30 cellular contexts compared by ENCODE assay signal in genomic region chr1:22555386-22555656, GRCh38. TPM values are rescaled to one million over a fixed set of nuclear protein-coding genes. Genes with fewer than 3 reads are reported as not detected.
"Had no signal": no experiment of that assay in that cellular context is flagged by ENCODE, and none has a peak within 500 bp of the region (broad histone marks: within the 10 kb centered on the region; RNA-seq: fewer than 3 reads in every experiment).

No MANE protein-coding gene starts in this region.

- H3K27me3 ChIP-seq: ascending aorta, Peyer's patch had no signal

- H3K36me3 ChIP-seq: ascending aorta, cardiac muscle cell, Peyer's patch, SJSA1 had no signal

- H3K36me3 Mint-ChIP-seq: activated naive CD4-positive, alpha-beta T cell treated with anti-CD3 and anti-CD28 coated beads, Interleukin-2, amount 50 U/mL, for 24 hours; activated naive CD8-positive, alpha-beta T cell treated with anti-CD3 and anti-CD28 coated beads, Interleukin-2, amount 10 ng/mL, durations not matched to agents 7 days and 5 days had no signal

- H3K4me2 ChIP-seq: SK-N-SH had no signal

- H3K9me3 Mint-ChIP-seq: activated CD4-positive, alpha-beta T cell treated with anti-CD3 and anti-CD28 coated beads, Interleukin-2, amount 10 ng/mL, durations not matched to agents 24 days and 14 days; activated CD8-positive, alpha-beta T cell treated with anti-CD3 and anti-CD28 coated beads for 36 hours; activated naive CD4-positive, alpha-beta T cell treated with anti-CD3 and anti-CD28 coated beads, Interleukin-2, amount 50 U/mL, for 24 hours; activated naive CD8-positive, alpha-beta T cell treated with anti-CD3 and anti-CD28 coated beads, Interleukin-2, amount 10 ng/mL, durations not matched to agents 7 days and 5 days; activated T-cell treated with anti-CD3 and anti-CD28 coated beads, Interleukin-2, amount 50 U/mL, for 72 hours; activated T-helper 17 cell treated with anti-CD3 and anti-CD28 coated beads, Interleukin-2, amount 50 U/mL, for 72 hours; T-helper 1 cell treated with Interleukin-12 subunit alpha and Interleukin-12 subunit beta and Interleukin-4 antibody, amounts not matched to agents 30 μg/mL and 1 μg/mL, for 36 hours; T-helper 2 cell treated with Interferon-gamma antibody and Interleukin-4, amounts not matched to agents 5 μg/mL and 100 μg/mL, for 36 hours had no signal

- H3K27ac ChIP-seq: ascending aorta, cardiac muscle cell, SJSA1 had no signal

- H3K4me3 ChIP-seq: ascending aorta, cardiac muscle cell, SJSA1 had no signal

- ATAC-seq: activated CD8-positive, alpha-beta T cell treated with anti-CD3 and anti-CD28 coated beads for 36 hours; activated T-cell treated with anti-CD3 and anti-CD28 coated beads, Interleukin-2, amount 50 U/mL, for 72 hours; activated T-helper 17 cell treated with anti-CD3 and anti-CD28 coated beads, Interleukin-2, amount 50 U/mL, for 72 hours; PC-3 had no signal

- DNase-seq: activated CD4-positive, alpha-beta T cell treated with anti-CD3 and anti-CD28 coated beads, Interleukin-2, amount 10 ng/mL, durations not matched to agents 24 days and 14 days; activated CD8-positive, alpha-beta T cell treated with anti-CD3 and anti-CD28 coated beads for 36 hours; activated gamma-delta T cell; activated naive CD4-positive, alpha-beta T cell treated with Interleukin-2 at 50 U/mL for 16 hours; activated naive CD8-positive, alpha-beta T cell treated with anti-CD3 and anti-CD28 coated beads, Interleukin-2, amount 10 ng/mL, durations not matched to agents 7 days and 5 days; activated T-cell treated with anti-CD3 and anti-CD28 coated beads, Interleukin-2, amount 50 U/mL, for 1 hour; activated T-cell treated with anti-CD3 and anti-CD28 coated beads, Interleukin-2, amount 50 U/mL, for 72 hours; MM.1S; MV-4-11; NCI-H1092; NCI-H1436 treated with DMSO at 0.1 percent for 48 hours; NCI-H1694 treated with DMSO at 0.1 percent for 48 hours; NCI-H2029; NCI-H510A; NCI-H748 treated with DMSO at 0.1 percent for 48 hours; NK-92 treated with Interleukin-12 subunit alpha and Interleukin-12 subunit beta, amount 100 ng/mL, for 24 hours; PC-3; RPMI8226; SHP77 treated with DMSO at 0.1 percent for 48 hours; SK-N-SH had no signal

- H3K9me2 ChIP-seq: SK-N-SH had no signal

- H3K9me3 ChIP-seq: ascending aorta, Peyer's patch, SJSA1, SK-N-SH had no signal

- H3K4me3 Mint-ChIP-seq: activated CD4-positive, alpha-beta T cell treated with anti-CD3 and anti-CD28 coated beads, Interleukin-2, amount 10 ng/mL, durations not matched to agents 24 days and 14 days; activated CD8-positive, alpha-beta T cell treated with anti-CD3 and anti-CD28 coated beads for 36 hours; activated naive CD4-positive, alpha-beta T cell treated with anti-CD3 and anti-CD28 coated beads, Interleukin-2, amount 50 U/mL, for 24 hours; activated naive CD8-positive, alpha-beta T cell treated with anti-CD3 and anti-CD28 coated beads, Interleukin-2, amount 10 ng/mL, durations not matched to agents 7 days and 5 days; activated T-cell treated with anti-CD3 and anti-CD28 coated beads, Interleukin-2, amount 50 U/mL, for 72 hours; activated T-helper 17 cell treated with anti-CD3 and anti-CD28 coated beads, Interleukin-2, amount 50 U/mL, for 72 hours; T-helper 1 cell treated with Interleukin-12 subunit alpha and Interleukin-12 subunit beta and Interleukin-4 antibody, amounts not matched to agents 30 μg/mL and 1 μg/mL, for 36 hours; T-helper 2 cell treated with Interferon-gamma antibody and Interleukin-4, amounts not matched to agents 5 μg/mL and 100 μg/mL, for 36 hours had no signal

- H3K4me1 ChIP-seq: ascending aorta, SJSA1 had no signal

- H3K4me1 Mint-ChIP-seq: activated naive CD4-positive, alpha-beta T cell treated with anti-CD3 and anti-CD28 coated beads, Interleukin-2, amount 50 U/mL, for 24 hours; activated naive CD8-positive, alpha-beta T cell treated with anti-CD3 and anti-CD28 coated beads, Interleukin-2, amount 10 ng/mL, durations not matched to agents 7 days and 5 days; activated T-helper 17 cell treated with anti-CD3 and anti-CD28 coated beads, Interleukin-2, amount 50 U/mL, for 72 hours had no signal

- H3K27ac Mint-ChIP-seq: activated CD8-positive, alpha-beta T cell treated with anti-CD3 and anti-CD28 coated beads for 36 hours; activated naive CD4-positive, alpha-beta T cell treated with anti-CD3 and anti-CD28 coated beads, Interleukin-2, amount 50 U/mL, for 24 hours; activated naive CD8-positive, alpha-beta T cell treated with anti-CD3 and anti-CD28 coated beads, Interleukin-2, amount 10 ng/mL, durations not matched to agents 7 days and 5 days; activated T-cell treated with anti-CD3 and anti-CD28 coated beads, Interleukin-2, amount 50 U/mL, for 72 hours; activated T-helper 17 cell treated with anti-CD3 and anti-CD28 coated beads, Interleukin-2, amount 50 U/mL, for 72 hours; T-helper 1 cell treated with Interleukin-12 subunit alpha and Interleukin-12 subunit beta and Interleukin-4 antibody, amounts not matched to agents 30 μg/mL and 1 μg/mL, for 36 hours; T-helper 2 cell treated with Interferon-gamma antibody and Interleukin-4, amounts not matched to agents 5 μg/mL and 100 μg/mL, for 36 hours had no signal

RNA-seq across cellular contexts. Expression of gene EPHA8, which starts 8.0 kb away (rescaled TPM):
- total RNA-seq: activated CD4-positive, alpha-beta T cell treated with anti-CD3 and anti-CD28 coated beads, Interleukin-2, amount 10 ng/mL, durations not matched to agents 24 days and 14 days; activated CD8-positive, alpha-beta memory T cell treated with anti-CD3 and anti-CD28 coated beads for 36 hours; activated CD8-positive, alpha-beta T cell treated with anti-CD3 and anti-CD28 coated beads for 36 hours; activated naive CD8-positive, alpha-beta T cell treated with anti-CD3 and anti-CD28 coated beads, Interleukin-2, amount 10 ng/mL, durations not matched to agents 7 days and 5 days; activated T-cell treated with anti-CD3 and anti-CD28 coated beads, Interleukin-2, amount 50 U/mL, for 72 hours; activated T-helper 17 cell treated with anti-CD3 and anti-CD28 coated beads, Interleukin-2, amount 50 U/mL, for 72 hours; ascending aorta; LHCN-M2; Peyer's patch; SJSA1 had no signal
